In the genomic region with DNA sequence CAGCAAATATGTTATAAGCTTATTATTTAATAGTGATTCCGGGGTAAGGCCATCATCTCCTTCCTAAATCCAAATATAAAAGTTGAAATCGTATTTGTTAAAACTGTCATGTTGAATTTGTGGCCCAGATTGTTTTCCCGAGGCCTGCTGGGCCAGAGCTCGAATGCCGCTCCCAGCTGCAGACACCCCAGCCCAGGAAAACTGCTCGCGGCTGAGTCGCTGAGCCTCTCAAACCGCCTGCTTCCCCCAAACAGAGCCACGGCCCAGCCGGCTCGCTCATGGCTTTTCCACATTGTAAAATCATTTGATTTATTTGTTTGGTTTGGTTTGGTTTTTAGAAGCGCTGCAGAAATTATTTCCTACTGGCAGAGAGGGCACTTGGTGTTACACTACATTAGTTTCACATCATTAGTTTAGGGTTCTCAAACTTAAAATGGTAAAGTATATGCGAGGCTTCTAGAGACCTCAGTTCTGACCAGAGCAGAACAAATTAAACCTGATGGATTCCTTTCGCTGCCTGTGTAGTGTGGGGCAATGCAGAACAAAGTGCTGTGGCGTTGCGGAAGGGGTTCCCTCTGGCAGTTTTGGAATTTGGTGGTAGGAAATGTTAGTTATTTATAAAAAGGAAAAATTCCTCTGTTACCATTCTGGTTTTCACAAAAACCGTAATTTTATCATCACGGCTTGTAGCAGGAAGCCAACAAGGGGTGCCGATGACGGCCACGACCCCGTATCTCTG, we compare ENCODE assay signal across 1 cellular context.
TF ChIP-seq lines count a peak whose summit lies in the region.

No MANE protein-coding gene starts in this region.

TF ChIP-seq in HCT116, 20 proteins besides CTCF, POLR2A, EP300 and RAD21 (continued from another document):
- TF ChIP-seq ZFX (IDR thresholded peaks at IDR 0.05) (no peak), EGR1 (IDR thresholded peaks at IDR 0.05; ENCODE audit: low read depth) (no peak), FOSL1 (IDR thresholded peaks at IDR 0.05; ENCODE audit: low read depth) (no peak), ELF1 (IDR thresholded peaks at IDR 0.05; ENCODE audit: borderline replicate concordance, low read depth) (no peak), SIN3A (IDR thresholded peaks at IDR 0.05; ENCODE audit: low read depth) (no peak)
- TF ChIP-seq, protein P1, sequence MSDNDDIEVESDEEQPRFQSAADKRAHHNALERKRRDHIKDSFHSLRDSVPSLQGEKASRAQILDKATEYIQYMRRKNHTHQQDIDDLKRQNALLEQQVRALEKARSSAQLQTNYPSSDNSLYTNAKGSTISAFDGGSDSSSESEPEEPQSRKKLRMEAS (IDR thresholded peaks at IDR 0.05), result no peak
